16 cellular contexts compared by ENCODE assay signal in genomic region chr6:143805832-143806281, GRCh38. TPM values are rescaled to one million over a fixed set of nuclear protein-coding genes. Genes with fewer than 3 reads are reported as not detected.
A peak's percentile ranks its signal among the peaks of the same experiment; 100 is the strongest.
DNase-seq lines count a peak whose midpoint lies in the region; ATAC-seq and TF ChIP-seq lines count a peak whose summit lies in the region.
"Had no signal": no experiment of that assay in that cellular context is flagged by ENCODE, and none has a peak within 500 bp of the region (broad histone marks: within the 10 kb centered on the region; RNA-seq: fewer than 3 reads in every experiment).

No MANE protein-coding gene starts in this region.

- no peak for TF ChIP-seq CTCF in CD4-positive, alpha-beta T cell (IDR thresholded peaks at IDR 0.05)

- H3K9me3 ChIP-seq in CD4-positive, alpha-beta T cell (ENCODE audit: control insufficient read depth, low read length) = no peaks in the 10 kb centered on the region
- H3K9me3 ChIP-seq: gastrocnemius medialis, testis had no signal

- intact Hi-C loops in activated CD4-positive, alpha-beta memory T cell treated with anti-CD3 and anti-CD28 coated beads for 36 hours (cut with micrococcal nuclease) = loop anchor here (1.0 to 5.0 kb wide), 3 partner anchors 36 to 195 kb away; partner anchors contain the start of gene PHACTR2
- intact Hi-C loops in CD4-positive, alpha-beta T cell (cut with DNase I, micrococcal nuclease) = no loop called here

- no peaks in the 10 kb centered on the region for H3K27me3 Mint-ChIP-seq in activated CD4-positive, alpha-beta memory T cell treated with anti-CD3 and anti-CD28 coated beads for 36 hours
- H3K27me3 Mint-ChIP-seq in activated CD4-positive, alpha-beta memory T cell treated with anti-CD3 and anti-CD28 coated beads, Interleukin-2, amount 10 ng/mL, durations not matched to agents 7 days and 5 days = no peaks in the 10 kb centered on the region
- no peaks in the 10 kb centered on the region for H3K27me3 Mint-ChIP-seq in stimulated activated naive B cell treated with anti-CD40 and anti-IgM and Interleukin-4, amounts not matched to agents 10 μg/mL and 1 μg/mL and 100 μg/mL, for 72 hours
- H3K27me3 Mint-ChIP-seq in CD4-positive, alpha-beta T cell = no peaks in the 10 kb centered on the region

- TF ChIP-seq POLR2A in erythroblast (IDR thresholded peaks at IDR 0.05; ENCODE audit: low read length) = peak; percentile 36

- ATAC-seq in stimulated activated naive B cell treated with anti-CD40 and anti-IgM and Interleukin-4, amounts not matched to agents 10 μg/mL and 1 μg/mL and 100 μg/mL, for 72 hours (replicated peaks) = peak; percentile 46 to 73
- ATAC-seq in CD4-positive, alpha-beta T cell (ENCODE audit: poor library complexity) = no peak
- ATAC-seq in HG02610 (IDR thresholded peaks at IDR 0.05; ENCODE audit: unreplicated experiment) (no peak), GM19463 (IDR thresholded peaks at IDR 0.05; ENCODE audit: unreplicated experiment) (no peak)
- ATAC-seq: gastrocnemius medialis had no signal

- POLR2A ChIA-PET in activated CD4-positive, alpha-beta memory T cell treated with anti-CD3 and anti-CD28 coated beads for 36 hours (lab: Charles Lee) = interaction anchor here (0.5 to 1.4 kb wide), 7 partner anchors 37 to 812 kb away, joined by 3 to 6 read pairs (median 3); partner anchors contain the start of gene LTV1
- POLR2A ChIA-PET in activated CD4-positive, alpha-beta memory T cell treated with anti-CD3 and anti-CD28 coated beads, Interleukin-2, amount 10 ng/mL, durations not matched to agents 7 days and 5 days (lab: Charles Lee) = no interaction called here
- POLR2A ChIA-PET in CD4-positive, alpha-beta T cell (lab: Charles Lee) = no interaction called here

- no peak for DNase-seq in activated CD4-positive, alpha-beta memory T cell treated with anti-CD3 and anti-CD28 coated beads for 36 hours
- no peak for DNase-seq in activated CD4-positive, alpha-beta memory T cell treated with anti-CD3 and anti-CD28 coated beads, Interleukin-2, amount 10 ng/mL, durations not matched to agents 7 days and 5 days
- peak; percentile 43 for DNase-seq in SKM-1 treated with dmso at 0.1 percent for 144 hours (lab: John Stamatoyannopoulos, UW; ENCODE audit: unreplicated experiment)
- peak; percentile 35 to 40 for DNase-seq in erythroblast (lab: John Stamatoyannopoulos, UW)
- no peak for DNase-seq in stimulated activated naive B cell treated with anti-CD40 and anti-IgM and Interleukin-4, amounts not matched to agents 10 μg/mL and 1 μg/mL and 100 μg/mL, for 72 hours
- DNase-seq in CD4-positive, alpha-beta T cell = no peak
- DNase-seq: ACHN, DND-41, gastrocnemius medialis, NCI-H524 treated with DMSO at 0.1 percent for 48 hours, testis had no signal

- no peak overlapping the region for H3K27ac ChIP-seq in CD4-positive, alpha-beta T cell (ENCODE audit: low read depth, low read length)
- H3K27ac ChIP-seq: gastrocnemius medialis, SK-N-MC had no signal

- no peaks in the 10 kb centered on the region for H3K27me3 ChIP-seq in CD4-positive, alpha-beta T cell (ENCODE audit: control insufficient read depth, insufficient read depth, low read length)
- H3K27me3 ChIP-seq: gastrocnemius medialis, testis had no signal

- H3K4me3 Mint-ChIP-seq in activated CD4-positive, alpha-beta memory T cell treated with anti-CD3 and anti-CD28 coated beads for 36 hours = no peak overlapping the region
- H3K4me3 Mint-ChIP-seq in activated CD4-positive, alpha-beta memory T cell treated with anti-CD3 and anti-CD28 coated beads, Interleukin-2, amount 10 ng/mL, durations not matched to agents 7 days and 5 days = no peak overlapping the region
- peak overlapping the region in 1 of 2 donors; percentile 33 for H3K4me3 Mint-ChIP-seq in stimulated activated naive B cell treated with anti-CD40 and anti-IgM and Interleukin-4, amounts not matched to agents 10 μg/mL and 1 μg/mL and 100 μg/mL, for 72 hours
- H3K4me3 Mint-ChIP-seq in CD4-positive, alpha-beta T cell = no peak overlapping the region

- peak overlapping the region; percentile 58 for H3K27ac Mint-ChIP-seq in activated CD4-positive, alpha-beta memory T cell treated with anti-CD3 and anti-CD28 coated beads for 36 hours
- no peak overlapping the region for H3K27ac Mint-ChIP-seq in activated CD4-positive, alpha-beta memory T cell treated with anti-CD3 and anti-CD28 coated beads, Interleukin-2, amount 10 ng/mL, durations not matched to agents 7 days and 5 days
- no peak overlapping the region for H3K27ac Mint-ChIP-seq in stimulated activated naive B cell treated with anti-CD40 and anti-IgM and Interleukin-4, amounts not matched to agents 10 μg/mL and 1 μg/mL and 100 μg/mL, for 72 hours
- no peak overlapping the region for H3K27ac Mint-ChIP-seq in CD4-positive, alpha-beta T cell

- H3K4me1 Mint-ChIP-seq in activated CD4-positive, alpha-beta memory T cell treated with anti-CD3 and anti-CD28 coated beads for 36 hours (ENCODE audit: low read depth) = peaks cover 49% of the 10 kb centered on the region
- H3K4me1 Mint-ChIP-seq in activated CD4-positive, alpha-beta memory T cell treated with anti-CD3 and anti-CD28 coated beads, Interleukin-2, amount 10 ng/mL, durations not matched to agents 7 days and 5 days = peaks cover 24% of the 10 kb centered on the region
- peaks cover 7 to 20% of the 10 kb centered on the region in 2 donors for H3K4me1 Mint-ChIP-seq in stimulated activated naive B cell treated with anti-CD40 and anti-IgM and Interleukin-4, amounts not matched to agents 10 μg/mL and 1 μg/mL and 100 μg/mL, for 72 hours
- no peaks in the 10 kb centered on the region for H3K4me1 Mint-ChIP-seq in CD4-positive, alpha-beta T cell (ENCODE audit: low read depth)

- H3K36me3 Mint-ChIP-seq in activated CD4-positive, alpha-beta memory T cell treated with anti-CD3 and anti-CD28 coated beads for 36 hours = peaks cover 28% of the 10 kb centered on the region
- H3K36me3 Mint-ChIP-seq in activated CD4-positive, alpha-beta memory T cell treated with anti-CD3 and anti-CD28 coated beads, Interleukin-2, amount 10 ng/mL, durations not matched to agents 7 days and 5 days (ENCODE audit: low read depth) = peaks cover 50% of the 10 kb centered on the region
- peaks cover 11 to 23% of the 10 kb centered on the region in 2 donors for H3K36me3 Mint-ChIP-seq in stimulated activated naive B cell treated with anti-CD40 and anti-IgM and Interleukin-4, amounts not matched to agents 10 μg/mL and 1 μg/mL and 100 μg/mL, for 72 hours
- peaks cover 46% of the 10 kb centered on the region for H3K36me3 Mint-ChIP-seq in CD4-positive, alpha-beta T cell (ENCODE audit: low read depth)

- H3K9me3 Mint-ChIP-seq in activated CD4-positive, alpha-beta memory T cell treated with anti-CD3 and anti-CD28 coated beads for 36 hours = peaks cover 3% of the 10 kb centered on the region
- H3K9me3 Mint-ChIP-seq in activated CD4-positive, alpha-beta memory T cell treated with anti-CD3 and anti-CD28 coated beads, Interleukin-2, amount 10 ng/mL, durations not matched to agents 7 days and 5 days = peaks cover 6% of the 10 kb centered on the region
- H3K9me3 Mint-ChIP-seq in stimulated activated naive B cell treated with anti-CD40 and anti-IgM and Interleukin-4, amounts not matched to agents 10 μg/mL and 1 μg/mL and 100 μg/mL, for 72 hours = peaks cover 4 to 6% of the 10 kb centered on the region in 2 donors
- H3K9me3 Mint-ChIP-seq in CD4-positive, alpha-beta T cell = no peaks in the 10 kb centered on the region

- CTCF ChIA-PET in activated CD4-positive, alpha-beta memory T cell treated with anti-CD3 and anti-CD28 coated beads for 36 hours (lab: Charles Lee) = no interaction called here
- CTCF ChIA-PET in activated CD4-positive, alpha-beta memory T cell treated with anti-CD3 and anti-CD28 coated beads, Interleukin-2, amount 10 ng/mL, durations not matched to agents 7 days and 5 days (lab: Charles Lee) = no interaction called here
- CTCF ChIA-PET in CD4-positive, alpha-beta T cell (lab: Charles Lee) = no interaction called here

RNA-seq across cellular contexts. Expression of gene LTV1, which starts 37.3 kb away (rescaled TPM):
- 10 to 100 TPM; 33.5 to 35.4 TPM for total RNA-seq in activated CD4-positive, alpha-beta memory T cell treated with anti-CD3 and anti-CD28 coated beads for 36 hours
- total RNA-seq in activated CD4-positive, alpha-beta memory T cell treated with anti-CD3 and anti-CD28 coated beads, Interleukin-2, amount 10 ng/mL, durations not matched to agents 7 days and 5 days = 10 to 100 TPM; 18.3 to 18.8 TPM
- 10 to 100 TPM; 27.0 to 28.5 TPM for total RNA-seq in CD4-positive, alpha-beta T cell

RNA-seq across cellular contexts. Expression of gene ZC2HC1B, which starts 58.4 kb away (rescaled TPM):
- under 1 TPM in 1 of 2 experiments, not detected in 1; 0.24 TPM for total RNA-seq in activated CD4-positive, alpha-beta memory T cell treated with anti-CD3 and anti-CD28 coated beads for 36 hours
- not detected for total RNA-seq in activated CD4-positive, alpha-beta memory T cell treated with anti-CD3 and anti-CD28 coated beads, Interleukin-2, amount 10 ng/mL, durations not matched to agents 7 days and 5 days
- not detected for total RNA-seq in CD4-positive, alpha-beta T cell
- total RNA-seq: gastrocnemius medialis, left cardiac atrium, omental fat pad had no signal

Comparison
In these comparisons a context has a peak if more than half of its experiments do, and no peak if none do; other contexts are left out.
1. DNase-seq: peak in SKM-1 treated with dmso at 0.1 percent for 144 hours (single experiment) and erythroblast (2 of 2); none in activated CD4-positive, alpha-beta memory T cell treated with anti-CD3 and anti-CD28 coated beads for 36 hours (single experiment), activated CD4-positive, alpha-beta memory T cell treated with anti-CD3 and anti-CD28 coated beads, Interleukin-2, amount 10 ng/mL, durations not matched to agents 7 days and 5 days (single experiment), stimulated activated naive B cell treated with anti-CD40 and anti-IgM and Interleukin-4, amounts not matched to agents 10 μg/mL and 1 μg/mL and 100 μg/mL, for 72 hours (single experiment) and CD4-positive, alpha-beta T cell (0 of 10).
2. ATAC-seq: peak in stimulated activated naive B cell treated with anti-CD40 and anti-IgM and Interleukin-4, amounts not matched to agents 10 μg/mL and 1 μg/mL and 100 μg/mL, for 72 hours (2 of 2); none in CD4-positive, alpha-beta T cell (single experiment), HG02610 (single experiment) and GM19463 (single experiment).